9 cellular contexts compared by ENCODE assay signal in the genomic region with DNA sequence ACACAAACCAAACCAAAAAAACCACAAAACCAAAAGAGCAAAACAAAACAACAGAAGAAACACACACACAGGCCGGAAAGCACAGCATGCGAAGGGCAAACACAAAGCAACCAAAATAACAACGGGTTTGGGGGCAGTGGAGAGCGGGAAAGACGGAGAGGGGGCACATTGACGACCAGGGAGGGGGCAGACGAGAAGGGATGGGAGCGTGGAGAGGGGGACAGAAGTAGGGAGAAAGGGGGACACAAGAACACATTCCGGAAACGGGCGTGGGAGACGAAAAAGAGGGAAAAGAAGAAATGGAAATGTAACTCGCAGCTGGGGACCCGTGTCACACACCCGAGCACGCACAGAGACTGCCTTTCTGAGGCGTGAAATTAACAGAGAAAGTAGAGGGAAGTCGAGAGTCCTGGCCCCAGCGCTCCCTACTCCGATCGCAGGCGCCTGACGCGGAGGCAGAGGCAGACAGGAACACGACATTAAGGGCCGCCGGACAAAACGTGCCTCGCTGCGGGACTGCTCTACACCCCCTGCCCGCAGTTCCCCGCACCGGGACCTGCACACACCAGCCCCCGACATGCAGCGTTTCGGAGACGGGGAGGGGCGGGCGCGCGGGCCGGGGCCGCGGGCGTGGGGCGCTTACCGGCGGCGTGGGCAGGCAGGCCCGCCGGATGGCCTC. TPM values are rescaled to one million over a fixed set of nuclear protein-coding genes. Genes with fewer than 3 reads are reported as not detected.
DNase-seq lines count a peak whose midpoint lies in the region; ATAC-seq and TF ChIP-seq lines count a peak whose summit lies in the region.
"Had no signal": no experiment of that assay in that cellular context is flagged by ENCODE, and none has a peak within 500 bp of the region (broad histone marks: within the 10 kb centered on the region; RNA-seq: fewer than 3 reads in every experiment).

No MANE protein-coding gene starts in this region.

- H3K4me1 Mint-ChIP-seq in GM23338 (peaks cover 54% of the 10 kb centered on the region), osteocyte (ENCODE audit: unreplicated experiment) (peaks cover 24% of the 10 kb centered on the region)

- DNase-seq in SIG-M5 treated with dmso at 0.1 percent for 504 hours (lab: John Stamatoyannopoulos, UW; ENCODE audit: unreplicated experiment) (peak; percentile 65), SIG-M5 (lab: John Stamatoyannopoulos, UW) (no peak), GM23338 (ENCODE audit: low spot score) (peak; percentile 48), NCI-H2107 (lab: John Stamatoyannopoulos, UW) (peak; percentile 14), ecto neural progenitor cell (ENCODE audit: low spot score) (peak; percentile 65), osteocyte (ENCODE audit: extremely low spot score, unreplicated experiment) (no peak), HuH-7 (ENCODE audit: low spot score) (no peak)
- DNase-seq: DND-41 had no signal

- H3K27me3 ChIP-seq in GM23338 (ENCODE audit: insufficient read depth) = peaks cover 97% of the 10 kb centered on the region

- peak overlapping the region; percentile 74 for H2AFZ ChIP-seq in GM23338

- no peak for TF ChIP-seq CTCF in GM23338 (conservative IDR thresholded peaks at IDR 0.05; ENCODE audit: low read depth in 2 of 2)
- TF ChIP-seq CTCF in osteocyte (IDR thresholded peaks at IDR 0.05) = no peak

- H3K9me3 Mint-ChIP-seq in GM23338 = peaks cover 4% of the 10 kb centered on the region
- peaks cover 6% of the 10 kb centered on the region for H3K9me3 Mint-ChIP-seq in osteocyte (ENCODE audit: unreplicated experiment)

- H3K27ac ChIP-seq in GM23338 (ENCODE audit: low read depth) = no peak overlapping the region

- H3K4me3 ChIP-seq in GM23338 = peak overlapping the region; percentile 62

- peaks cover 51% of the 10 kb centered on the region for H3K4me1 ChIP-seq in GM23338 (ENCODE audit: insufficient read depth)

- H4K20me1 ChIP-seq in GM23338 (replicated peaks; ENCODE audit: insufficient read depth) = peaks cover 21% of the 10 kb centered on the region

- H3K9me2 ChIP-seq in GM23338 (ENCODE audit: insufficient read depth) = no peaks in the 10 kb centered on the region

- no peaks in the 10 kb centered on the region for H3K36me3 ChIP-seq in GM23338 (ENCODE audit: insufficient read depth)

- H3K4me3 Mint-ChIP-seq in GM23338 (peak overlapping the region; percentile 79), osteocyte (ENCODE audit: unreplicated experiment) (peak overlapping the region; percentile 63)

- H3K4me2 ChIP-seq in GM23338 = peak overlapping the region; percentile 82

- H3K27ac Mint-ChIP-seq in GM23338 (no peak overlapping the region), osteocyte (ENCODE audit: unreplicated experiment) (no peak overlapping the region)

- H3K27me3 Mint-ChIP-seq in GM23338 (ENCODE audit: insufficient read depth, low read depth, poor library complexity) = peaks cover 95% of the 10 kb centered on the region
- peaks cover 88% of the 10 kb centered on the region for H3K27me3 Mint-ChIP-seq in osteocyte (ENCODE audit: unreplicated experiment)

- peak; percentile 2; the same call in 2 of the 3 replicates for ATAC-seq in GM23338
- no peak for ATAC-seq in HG03469 (IDR thresholded peaks at IDR 0.05; ENCODE audit: unreplicated experiment)

- peaks cover 24% of the 10 kb centered on the region for H3F3A ChIP-seq in GM23338 (replicated peaks; ENCODE audit: low read depth)

- H3K36me3 Mint-ChIP-seq in GM23338 (ENCODE audit: low read depth) = no peaks in the 10 kb centered on the region; the same call in 2 of the 3 replicates
- H3K36me3 Mint-ChIP-seq in osteocyte (ENCODE audit: unreplicated experiment) = no peaks in the 10 kb centered on the region

- no peaks in the 10 kb centered on the region for H3K79me2 ChIP-seq in GM23338 (replicated peaks; ENCODE audit: insufficient read depth)

TF ChIP-seq in GM23338, 12 proteins besides CTCF, POLR2A, EP300 and RAD21:
- TF ChIP-seq EZH2 (IDR thresholded peaks at IDR 0.05; ENCODE audit: low read depth, unreplicated experiment) (peak; percentile 100), EZH2phosphoT487 (IDR thresholded peaks at IDR 0.05; ENCODE audit: unreplicated experiment) (peak; percentile 99), CREB1 (CRISPR knock-in tag; IDR thresholded peaks at IDR 0.05; ENCODE audit: low read depth) (no peak)

RNA-seq across cellular contexts. Expression of a gene that starts 0.7 kb away (rescaled TPM):
- total RNA-seq in GM23338 (2014; rRNA removed; shearing (Covaris generic)) = 0.03 TPM in 1 of 2 replicates, not detected in the other
- polyA plus RNA-seq in GM23338 (2016; fragmentation: Nextera tagmentation; extraction: Ambion mirVana) = 0.05 and 0.14 TPM in 2 replicates
- total RNA-seq in osteocyte = not detected in 2 replicates

RNA-seq across cellular contexts. Expression of a gene that starts 56.3 kb away (rescaled TPM):
- 8.7 and 11.1 TPM in 2 replicates for total RNA-seq in GM23338 (2014; rRNA removed; shearing (Covaris generic))
- 6.7 and 8.2 TPM in 2 replicates for polyA plus RNA-seq in GM23338 (2016; fragmentation: Nextera tagmentation; extraction: Ambion mirVana)
- 9.4 and 10.5 TPM in 2 replicates for total RNA-seq in osteocyte

Comparison
In these comparisons a context has a peak if more than half of its experiments do, and no peak if none do; other contexts are left out.
1. DNase-seq: peak in SIG-M5 treated with dmso at 0.1 percent for 504 hours (single experiment), GM23338 (single experiment), NCI-H2107 (single experiment) and ecto neural progenitor cell (single experiment); none in SIG-M5 (single experiment), osteocyte (single experiment) and HuH-7 (single experiment).